ENCODE assay signal across 13 cellular contexts in genomic region chr2:191043438-191043837, GRCh38.
"Had no signal": no experiment of that assay in that cellular context is flagged by ENCODE, and none has a peak within 500 bp of the region (broad histone marks: within the 10 kb centered on the region; RNA-seq: fewer than 3 reads in every experiment).

No MANE protein-coding gene starts in this region.

- H3K27ac ChIP-seq: heart right ventricle, pancreas, thoracic aorta had no signal

- H3K4me1 ChIP-seq: pancreas had no signal

- H3K9me3 Mint-ChIP-seq: activated naive CD8-positive, alpha-beta T cell treated with anti-CD3 and anti-CD28 coated beads, Interleukin-2, amount 50 U/mL, for 24 hours; central memory CD8-positive, alpha-beta T cell had no signal

- H3K27ac Mint-ChIP-seq: activated CD4-positive, alpha-beta memory T cell treated with anti-CD3 and anti-CD28 coated beads, Interleukin-2, amount 10 ng/mL, durations not matched to agents 7 days and 5 days; activated naive CD8-positive, alpha-beta T cell treated with anti-CD3 and anti-CD28 coated beads, Interleukin-2, amount 50 U/mL, for 24 hours; stimulated activated naive CD8-positive, alpha-beta T cell treated with anti-CD3 and anti-CD28 coated beads, Interleukin-15, amount 100 ng/mL, for 72 hours had no signal

- FAIRE-seq: frontal cortex had no signal

- DNase-seq: activated CD4-positive, alpha-beta memory T cell treated with anti-CD3 and anti-CD28 coated beads, Interleukin-2, amount 10 ng/mL, durations not matched to agents 7 days and 5 days; activated naive CD4-positive, alpha-beta T cell; activated naive CD8-positive, alpha-beta T cell treated with anti-CD3 and anti-CD28 coated beads, Interleukin-2, amount 50 U/mL, for 24 hours; dermis blood vessel endothelial cell; heart right ventricle; kidney; pancreas; stimulated activated CD4-positive, alpha-beta T cell treated with anti-CD3 and anti-CD28 coated beads, Interleukin-4, amount 100 ng/mL, for 4 hours; stimulated activated naive CD8-positive, alpha-beta T cell treated with anti-CD3 and anti-CD28 coated beads, Interleukin-15, amount 100 ng/mL, for 72 hours had no signal

- H3K4me3 Mint-ChIP-seq: activated CD4-positive, alpha-beta memory T cell treated with anti-CD3 and anti-CD28 coated beads, Interleukin-2, amount 10 ng/mL, durations not matched to agents 7 days and 5 days; activated naive CD8-positive, alpha-beta T cell treated with anti-CD3 and anti-CD28 coated beads, Interleukin-2, amount 50 U/mL, for 24 hours; central memory CD8-positive, alpha-beta T cell; neural crest cell; stimulated activated naive CD8-positive, alpha-beta T cell treated with anti-CD3 and anti-CD28 coated beads, Interleukin-15, amount 100 ng/mL, for 72 hours had no signal

- ATAC-seq: activated naive CD8-positive, alpha-beta T cell treated with anti-CD3 and anti-CD28 coated beads, Interleukin-2, amount 50 U/mL, for 24 hours; heart right ventricle; pancreas; stimulated activated naive CD8-positive, alpha-beta T cell treated with anti-CD3 and anti-CD28 coated beads, Interleukin-15, amount 100 ng/mL, for 72 hours had no signal

- H3K4me3 ChIP-seq: heart right ventricle, pancreas, thoracic aorta had no signal

- H3K27me3 Mint-ChIP-seq: activated CD4-positive, alpha-beta memory T cell treated with anti-CD3 and anti-CD28 coated beads, Interleukin-2, amount 10 ng/mL, durations not matched to agents 7 days and 5 days; activated naive CD8-positive, alpha-beta T cell treated with anti-CD3 and anti-CD28 coated beads, Interleukin-2, amount 50 U/mL, for 24 hours; central memory CD8-positive, alpha-beta T cell; stimulated activated naive CD8-positive, alpha-beta T cell treated with anti-CD3 and anti-CD28 coated beads, Interleukin-15, amount 100 ng/mL, for 72 hours had no signal

- H3K9me3 ChIP-seq: pancreas, thoracic aorta had no signal
